15 cellular contexts compared by ENCODE assay signal in genomic region chr17:2222301-2222700, GRCh38.
DNase-seq lines count a peak whose midpoint lies in the region; ATAC-seq, FAIRE-seq and TF ChIP-seq lines count a peak whose summit lies in the region.
"Had no signal": no experiment of that assay in that cellular context is flagged by ENCODE, and none has a peak within 500 bp of the region (broad histone marks: within the 10 kb centered on the region; RNA-seq: fewer than 3 reads in every experiment).

No MANE protein-coding gene starts in this region.

- peak overlapping the region; percentile 29 for H3K27ac Mint-ChIP-seq in activated CD8-positive, alpha-beta memory T cell treated with anti-CD3 and anti-CD28 coated beads, Interleukin-2, amount 10 ng/mL, durations not matched to agents 7 days and 5 days

- RAD21 ChIA-PET in GM12878 (lab: Charles Lee; ENCODE audit: unreplicated experiment), result interaction anchor here (0.6 to 5.5 kb wide), 22 partner anchors 8 to 1337 kb away, joined by 3 to 50 read pairs (median 5); partner anchors contain the start of gene HIC1

- H3K4me1 Mint-ChIP-seq in activated CD8-positive, alpha-beta memory T cell treated with anti-CD3 and anti-CD28 coated beads, Interleukin-2, amount 10 ng/mL, durations not matched to agents 7 days and 5 days, result peaks cover 52% of the 10 kb centered on the region

- H3K4me1 ChIP-seq in GM12878 (ENCODE audit: control insufficient read depth, insufficient read depth, low read length) (peaks cover 35% of the 10 kb centered on the region), transverse colon (peaks cover 8 to 21% (median 13%) of the 10 kb centered on the region in 4 donors)

- no TSS peak for BruUV-seq in GM12878 (replicated peaks; lab: Mats Ljungman, UMichigan)

- FAIRE-seq in GM12878 (lab: Jason Lieb, UNC), result no peak
- FAIRE-seq: urothelium cell line had no signal

- H3K4me2 ChIP-seq in GM12878 (ENCODE audit: control insufficient read depth, insufficient read depth), result no peak overlapping the region; the same call in 1 of the 2 replicates
- H3K4me2 ChIP-seq: PC-9 had no signal

- peaks cover 1 to 13% of the 10 kb centered on the region in 2 experiments for H3K36me3 ChIP-seq in GM12878 (ENCODE audit: control insufficient read depth in 2 of 2, insufficient read depth in 2 of 2, low read length in 1 of 2)
- H3K36me3 ChIP-seq in transverse colon, result peaks cover 0 to 5% (median 0%) of the 10 kb centered on the region in 4 donors
- H3K36me3 ChIP-seq: adrenal gland had no signal

- CTCF ChIA-PET in activated CD8-positive, alpha-beta memory T cell treated with anti-CD3 and anti-CD28 coated beads, Interleukin-2, amount 10 ng/mL, durations not matched to agents 7 days and 5 days (lab: Charles Lee), result interaction anchor here (1.2 to 2.9 kb wide), 9 partner anchors 9 to 167 kb away, joined by 3 to 17 read pairs (median 6); partner anchors contain the start of gene HIC1
- CTCF ChIA-PET in GM12878 (lab: Yijun Ruan, JAX), result interaction anchor here (0.8 to 6.3 kb wide), 12 partner anchors 9 to 326 kb away, joined by 3 to 37 read pairs (median 6); no protein-coding TSS in a partner anchor

- TF ChIP-seq CTCF in GM12878 (IDR thresholded peaks at IDR 0.05 in 2 of 3, conservative IDR thresholded peaks at IDR 0.05 in 1 of 3; ENCODE audit: control insufficient read depth in 2 of 3, extremely low read depth in 1 of 3, insufficient read depth in 1 of 3, low read depth in 3 of 3, low read length in 3 of 3) (no peak), transverse colon (IDR thresholded peaks at IDR 0.05) (no peak)

- H3K4me3 ChIP-seq in GM12878 (no peak overlapping the region), transverse colon (no peak overlapping the region)
- H3K4me3 ChIP-seq: adrenal gland, PC-9 had no signal

- POLR2A ChIA-PET in GM12878 (lab: Charles Lee), result interaction anchor here (0.7 to 4.4 kb wide), 16 partner anchors 8 to 166 kb away, joined by 3 to 22 read pairs (median 8); partner anchors contain the start of gene HIC1

- H3K4me3 Mint-ChIP-seq in activated CD8-positive, alpha-beta memory T cell treated with anti-CD3 and anti-CD28 coated beads, Interleukin-2, amount 10 ng/mL, durations not matched to agents 7 days and 5 days, result no peak overlapping the region

- intact Hi-C loops in GM12878 (cut with micrococcal nuclease; ENCODE audit: unreplicated experiment), result no loop called here
- intact Hi-C loops in transverse colon (cut with DNase I; ENCODE audit: low total_unique reads), result no loop called here

- no peak for DNase-seq in activated CD8-positive, alpha-beta memory T cell treated with anti-CD3 and anti-CD28 coated beads, Interleukin-2, amount 10 ng/mL, durations not matched to agents 7 days and 5 days
- DNase-seq in activated CD8-positive, alpha-beta memory T cell treated with anti-CD3 and anti-CD28 coated beads, Interleukin-2, amount 50 U/mL, for 48 hours, result no peak
- DNase-seq in GM12878 (ENCODE audit: low read depth, low spot score) (no peak), iris pigment epithelial cell (ENCODE audit: low read depth) (peak; percentile 63), transverse colon (no peak), DMS 273 (lab: John Stamatoyannopoulos, UW; ENCODE audit: unreplicated experiment) (no peak), epidermal melanocyte (ENCODE audit: insufficient read length, low spot score) (no peak)
- DNase-seq: ACHN, DMS153, H7, PC-9 had no signal

- peaks cover 36% of the 10 kb centered on the region for H3K36me3 Mint-ChIP-seq in activated CD8-positive, alpha-beta memory T cell treated with anti-CD3 and anti-CD28 coated beads, Interleukin-2, amount 10 ng/mL, durations not matched to agents 7 days and 5 days

- H3K9ac ChIP-seq in GM12878 (ENCODE audit: control insufficient read depth, insufficient read depth, low read length), result no peak overlapping the region; the same call in 1 of the 2 replicates

- no peak for ATAC-seq in activated CD8-positive, alpha-beta memory T cell treated with anti-CD3 and anti-CD28 coated beads, Interleukin-2, amount 10 ng/mL, durations not matched to agents 7 days and 5 days
- peak; percentile 36 for ATAC-seq in GM12878
- no peak for ATAC-seq in HG02623 (IDR thresholded peaks at IDR 0.05; ENCODE audit: unreplicated experiment)

- H3K9me3 ChIP-seq in GM12878 (replicated peaks; ENCODE audit: control insufficient read depth, insufficient read depth, low read length) (no peaks in the 10 kb centered on the region), transverse colon (no peaks in the 10 kb centered on the region)
- H3K9me3 ChIP-seq: adrenal gland, neutrophil had no signal

- H3K27ac ChIP-seq in GM12878 (ENCODE audit: control insufficient read depth, insufficient read depth) (peak overlapping the region; percentile 87), transverse colon (peak overlapping the region; percentile 40 to 69 (median 64))
- H3K27ac ChIP-seq: neutrophil, PC-9 had no signal

- TF ChIP-seq EP300 in GM12878 (IDR thresholded peaks at IDR 0.05; ENCODE audit: borderline replicate concordance in 1 of 2, control insufficient read depth in 1 of 2, low read depth in 2 of 2, low read length in 2 of 2) (no peak), transverse colon (IDR thresholded peaks at IDR 0.05; ENCODE audit: low read depth) (no peak)

- H2AFZ ChIP-seq in GM12878 (ENCODE audit: control insufficient read depth, low read depth, low read length), result no peak overlapping the region
- H2AFZ ChIP-seq: PC-9 had no signal

- TF ChIP-seq POLR2A in GM12878 (IDR thresholded peaks at IDR 0.05; ENCODE audit: low read depth, low read length), result no peak
- TF ChIP-seq POLR2A in transverse colon (IDR thresholded peaks at IDR 0.05), result no peak

- TF ChIP-seq RAD21 in GM12878 (IDR thresholded peaks at IDR 0.05; ENCODE audit: insufficient read depth, low read depth, low read length), result no peak

- no peaks in the 10 kb centered on the region for H4K20me1 ChIP-seq in GM12878 (ENCODE audit: control insufficient read depth, insufficient read depth)

- H3K79me2 ChIP-seq in GM12878 (ENCODE audit: control insufficient read depth, insufficient read depth, low read length), result peaks cover 13% of the 10 kb centered on the region

- no peaks in the 10 kb centered on the region for H3K9me3 Mint-ChIP-seq in activated CD8-positive, alpha-beta memory T cell treated with anti-CD3 and anti-CD28 coated beads, Interleukin-2, amount 10 ng/mL, durations not matched to agents 7 days and 5 days (ENCODE audit: low read depth)

- SMC1A ChIA-PET in GM12878 (lab: Charles Lee; ENCODE audit: uncharacterized antibody, unreplicated experiment), result interaction anchor here (0.9 to 6.6 kb wide), 27 partner anchors 9 to 167 kb away, joined by 3 to 70 read pairs (median 12); partner anchors contain the start of gene HIC1

- in situ Hi-C loops in GM12878 (cut with MboI) (no loop called here), transverse colon (cut with MboI; ENCODE audit: low pct_ligation_motif_present in 1 of 4, low pct_unique_long_range_greater_than_20kb in 1 of 4, low sequenced_read_pairs in 3 of 4) (no loop called here)

- no peaks in the 10 kb centered on the region for H3K27me3 Mint-ChIP-seq in activated CD8-positive, alpha-beta memory T cell treated with anti-CD3 and anti-CD28 coated beads, Interleukin-2, amount 10 ng/mL, durations not matched to agents 7 days and 5 days

- H3K27me3 ChIP-seq in GM12878 (replicated peaks in 1 of 2; ENCODE audit: control insufficient read depth in 2 of 2, insufficient read depth in 2 of 2, low read length in 1 of 2), result no peaks in the 10 kb centered on the region
- H3K27me3 ChIP-seq in transverse colon, result no peaks in the 10 kb centered on the region
- H3K27me3 ChIP-seq: adrenal gland, neutrophil had no signal

- 72% methylated on average over 2 of the region's 5 CpGs for WGBS in GM12878 (ENCODE audit: insufficient coverage, insufficient replicate concordance, low lambda C conversion rate, missing lambda C conversion rate)
- WGBS in transverse colon (ENCODE audit: low coverage in 1 of 2), 2 donors, result 60 to 73% methylated on average over 1 to 5 of the region's 5 CpGs

TF ChIP-seq in GM12878, 131 proteins besides CTCF, POLR2A, EP300 and RAD21:
- TF ChIP-seq SPI1 (IDR thresholded peaks at IDR 0.05; ENCODE audit: borderline replicate concordance, insufficient read depth, low read depth, low read length) (0 out of 2 replicates have a peak, but pooled peaks have one; percentile 7), EGR1 (IDR thresholded peaks at IDR 0.05; ENCODE audit: borderline replicate concordance in 1 of 2, low read depth in 2 of 2, low read length in 2 of 2) (peak in 1 of 2 experiments; percentile 90; a peak in 2 of 3 replicates), ZNF622 (IDR thresholded peaks at IDR 0.05) (no peak)
